ENCODE assay signal across 17 cellular contexts in genomic region chr15:58631319-58631718, GRCh38.
DNase-seq lines count a peak whose midpoint lies in the region; ATAC-seq and TF ChIP-seq lines count a peak whose summit lies in the region.
"Had no signal": no experiment of that assay in that cellular context is flagged by ENCODE, and none has a peak within 500 bp of the region (broad histone marks: within the 10 kb centered on the region; RNA-seq: fewer than 3 reads in every experiment).

No MANE protein-coding gene starts in this region.

- no peak for DNase-seq in activated naive CD4-positive, alpha-beta T cell treated with anti-CD3 and anti-CD28 coated beads, Interleukin-2, amount 50 U/mL, for 72 hours (ENCODE audit: low spot score in 2 of 2)
- no peak for DNase-seq in activated naive CD4-positive, alpha-beta T cell (lab: John Stamatoyannopoulos, UW)
- DNase-seq in T-cell (no peak), fibroblast of pulmonary artery (ENCODE audit: low read depth) (peak; percentile 5), tibial nerve (ENCODE audit: low spot score in 2 of 2) (no peak)
- no peak for DNase-seq in stimulated activated CD4-positive, alpha-beta T cell treated with anti-CD3 and anti-CD28 coated beads, Interleukin-4, amount 100 ng/mL, for 4 hours
- DNase-seq: activated CD4-positive, alpha-beta T cell treated with anti-CD3 and anti-CD28 coated beads for 1 hour; Caco-2; erythroblast; kidney; NCI-H1930; NCI-H510A; nephron progenitor cell; posterior cingulate gyrus had no signal

- TF ChIP-seq CTCF in fibroblast of pulmonary artery (IDR thresholded peaks at IDR 0.05; ENCODE audit: low read length, missing control alignments) (no peak), tibial nerve (IDR thresholded peaks at IDR 0.05) (no peak)

- no peaks in the 10 kb centered on the region for H3K27me3 ChIP-seq in tibial nerve

- H3K4me3 Mint-ChIP-seq in T-cell, result no peak overlapping the region
- H3K4me3 Mint-ChIP-seq: GM23338, nephron progenitor cell had no signal

- CTCF ChIA-PET in T-cell (lab: Charles Lee), result no interaction called here

- no peaks in the 10 kb centered on the region for H3K9me3 Mint-ChIP-seq in activated naive CD4-positive, alpha-beta T cell treated with anti-CD3 and anti-CD28 coated beads, Interleukin-2, amount 50 U/mL, for 72 hours
- no peaks in the 10 kb centered on the region for H3K9me3 Mint-ChIP-seq in T-cell
- H3K9me3 Mint-ChIP-seq: GM23338, nephron progenitor cell had no signal

- POLR2A ChIA-PET in T-cell (lab: Charles Lee), result no interaction called here

- no peaks in the 10 kb centered on the region for H3K27me3 Mint-ChIP-seq in T-cell

- peak overlapping the region; percentile 6 to 88 (median 62) for H3K27ac ChIP-seq in tibial nerve
- H3K27ac ChIP-seq: KMS-11 had no signal

- peaks cover 0 to 16% (median 0%) of the 10 kb centered on the region in 3 donors for H3K36me3 ChIP-seq in tibial nerve

- peaks cover 52 to 56% (median 55%) of the 10 kb centered on the region in 3 donors for H3K4me1 Mint-ChIP-seq in T-cell
- H3K4me1 Mint-ChIP-seq: nephron progenitor cell had no signal

- peak; percentile 26 to 49 for ATAC-seq in activated naive CD4-positive, alpha-beta T cell treated with anti-CD3 and anti-CD28 coated beads, Interleukin-2, amount 50 U/mL, for 72 hours
- ATAC-seq in T-cell (replicated peaks in 1 of 4) (no peak), HG03196 (IDR thresholded peaks at IDR 0.05; ENCODE audit: unreplicated experiment) (no peak)
- ATAC-seq: GM23338 had no signal

- TF ChIP-seq EP300 in tibial nerve (IDR thresholded peaks at IDR 0.05), result no peak

- H3K4me3 ChIP-seq in fibroblast of pulmonary artery (replicated peaks; ENCODE audit: low read depth, low read length) (no peak overlapping the region), tibial nerve (no peak overlapping the region)
- H3K4me3 ChIP-seq: GM23338 had no signal

- 98% methylated on average over 2 of the region's 2 CpGs for WGBS in tibial nerve, 2 donors

- H3K4me1 ChIP-seq in tibial nerve, result peaks cover 0 to 34% (median 14%) of the 10 kb centered on the region in 4 donors
- H3K4me1 ChIP-seq: Caco-2 had no signal

- H3K27ac Mint-ChIP-seq in activated naive CD4-positive, alpha-beta T cell treated with anti-CD3 and anti-CD28 coated beads, Interleukin-2, amount 50 U/mL, for 72 hours, result peak overlapping the region in 1 of 2 donors; percentile 13
- peak overlapping the region; percentile 83 to 99 for H3K27ac Mint-ChIP-seq in T-cell
- H3K27ac Mint-ChIP-seq: GM23338, nephron progenitor cell had no signal

- H3K9me3 ChIP-seq in tibial nerve, result no peaks in the 10 kb centered on the region
- H3K9me3 ChIP-seq: Caco-2 had no signal

- no peak for TF ChIP-seq POLR2A in tibial nerve (IDR thresholded peaks at IDR 0.05)

- peaks cover 5 to 29% of the 10 kb centered on the region in 2 donors for H3K36me3 Mint-ChIP-seq in activated naive CD4-positive, alpha-beta T cell treated with anti-CD3 and anti-CD28 coated beads, Interleukin-2, amount 50 U/mL, for 72 hours
- H3K36me3 Mint-ChIP-seq in T-cell, result peaks cover 33% of the 10 kb centered on the region

Comparison
In these comparisons a context has a peak if more than half of its experiments do, and no peak if none do; other contexts are left out.
1. ATAC-seq: peak in activated naive CD4-positive, alpha-beta T cell treated with anti-CD3 and anti-CD28 coated beads, Interleukin-2, amount 50 U/mL, for 72 hours (2 of 2); none in T-cell (0 of 4) and HG03196 (single experiment).